In genomic region chr12:115312901-115313300, GRCh38 we compare ENCODE assay signal across 1 cellular context.
A peak's percentile ranks its signal among the peaks of the same experiment; 100 is the strongest.
TF ChIP-seq lines count a peak whose summit lies in the region.

No MANE protein-coding gene starts in this region.

TF ChIP-seq in HepG2, 621 proteins besides CTCF, POLR2A, EP300 and RAD21 (continued from another document):
- 0 out of 2 replicates have a peak, but pooled peaks have one; percentile 20 for TF ChIP-seq FOXK1 (CRISPR knock-in tag; IDR thresholded peaks at IDR 0.05; ENCODE audit: borderline replicate concordance, low read depth)
- no peak for TF ChIP-seq SIX1 (CRISPR knock-in tag; IDR thresholded peaks at IDR 0.05; ENCODE audit: borderline replicate concordance)
- no peak for TF ChIP-seq MEIS1 (CRISPR knock-in tag; IDR thresholded peaks at IDR 0.05; ENCODE audit: borderline replicate concordance)
- TF ChIP-seq ZNF616 (CRISPR knock-in tag; IDR thresholded peaks at IDR 0.05; ENCODE audit: low read depth), result no peak
- no peak for TF ChIP-seq NRL (CRISPR knock-in tag; IDR thresholded peaks at IDR 0.05; ENCODE audit: borderline replicate concordance)
- 0 out of 4 replicates have a peak, but pooled peaks have one; percentile 10 to 12 for TF ChIP-seq MAFK (conservative IDR thresholded peaks at IDR 0.05 in 1 of 2, IDR thresholded peaks at IDR 0.05 in 1 of 2; ENCODE audit: low read length in 2 of 2)
- TF ChIP-seq ZNF670 (CRISPR knock-in tag; IDR thresholded peaks at IDR 0.05; ENCODE audit: borderline replicate concordance), result no peak
- no peak for TF ChIP-seq ZNF589 (CRISPR knock-in tag; conservative IDR thresholded peaks at IDR 0.05)
- TF ChIP-seq CEBPB (IDR thresholded peaks at IDR 0.05; ENCODE audit: borderline replicate concordance, low read depth, low read length), result peak; percentile 30; the same call in 1 of the 2 replicates
- TF ChIP-seq ZSCAN12 (CRISPR knock-in tag; IDR thresholded peaks at IDR 0.05), result no peak
- TF ChIP-seq ZNF816 (CRISPR knock-in tag; IDR thresholded peaks at IDR 0.05; ENCODE audit: borderline replicate concordance), result no peak
